In the genomic region with DNA sequence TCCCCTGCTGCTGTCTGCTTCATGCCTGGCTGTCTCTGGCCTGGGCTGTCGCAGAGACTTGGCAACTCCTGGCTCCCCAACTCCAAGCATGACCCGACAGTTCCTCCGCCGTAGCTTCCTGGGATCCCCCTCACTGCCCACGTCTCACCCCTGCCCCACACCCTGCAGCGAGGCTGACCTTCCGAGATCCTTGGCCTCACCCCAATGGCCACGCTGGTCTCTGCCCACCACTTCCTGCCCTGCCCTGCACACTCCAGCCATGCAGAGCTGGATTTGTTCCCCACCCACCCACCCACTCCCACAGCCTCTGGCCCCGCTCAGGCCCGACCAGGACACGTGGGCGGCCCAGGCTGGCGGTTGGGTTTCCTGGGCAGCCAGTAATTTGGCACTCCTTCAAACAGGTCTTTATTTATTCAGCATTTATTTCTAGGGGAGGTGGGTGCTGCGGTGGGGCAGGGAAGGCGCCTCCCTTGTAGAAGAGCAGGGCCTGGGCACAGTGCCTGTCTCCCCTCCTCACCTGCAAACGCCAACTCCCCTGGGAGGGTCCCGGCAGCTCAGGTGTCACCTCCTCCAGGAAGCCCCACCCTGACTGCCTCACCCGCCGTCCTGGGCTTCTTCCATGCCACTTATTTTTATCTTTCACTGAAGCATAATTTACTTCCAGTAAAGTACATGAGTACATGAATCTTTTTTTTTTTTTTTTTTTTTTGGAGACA, we compare ENCODE assay signal across 9 cellular contexts. TPM values are rescaled to one million over a fixed set of nuclear protein-coding genes. Genes with fewer than 3 reads are reported as not detected.
A peak's percentile ranks its signal among the peaks of the same experiment; 100 is the strongest.
DNase-seq lines count a peak whose midpoint lies in the region; ATAC-seq, FAIRE-seq and TF ChIP-seq lines count a peak whose summit lies in the region.
"Had no signal": no experiment of that assay in that cellular context is flagged by ENCODE, and none has a peak within 500 bp of the region (broad histone marks: within the 10 kb centered on the region; RNA-seq: fewer than 3 reads in every experiment).

No MANE protein-coding gene starts in this region.

- DNase-seq in A549 (ENCODE audit: low read depth in 1 of 2, low spot score in 1 of 2): no peak
- peak; percentile 79 for DNase-seq in M059J (ENCODE audit: low read depth)
- DNase-seq in astrocyte of the spinal cord (ENCODE audit: low read depth, low spot score): peak; percentile 43
- DNase-seq in lower lobe of right lung: peak; percentile 83
- no peak for DNase-seq in NOMO-1 treated with DMSO at 0.1 percent for 48 hours (lab: John Stamatoyannopoulos, UW; ENCODE audit: unreplicated experiment)
- DNase-seq in occipital lobe (lab: John Stamatoyannopoulos, UW): no peak
- DNase-seq in RKO (ENCODE audit: low spot score): no peak
- DNase-seq: activated CD4-positive, alpha-beta T cell treated with anti-CD3 and anti-CD28 coated beads, Interleukin-2, amount 10 ng/mL, durations not matched to agents 24 days and 14 days had no signal

- no peak for FAIRE-seq in A549 (lab: Jason Lieb, UNC)

- H3K4me3 ChIP-seq in A549: no peak overlapping the region
- no peak overlapping the region for H3K4me3 ChIP-seq in astrocyte of the spinal cord (ENCODE audit: low read depth, low read length)
- H3K4me3 ChIP-seq in lower lobe of right lung: peak overlapping the region; percentile 8

- H3K36me3 ChIP-seq in lower lobe of right lung: no peaks in the 10 kb centered on the region

- no peak for TF ChIP-seq POLR2A in A549 (IDR thresholded peaks at IDR 0.05; ENCODE audit: low read length)

- POLR2A ChIA-PET in A549 (lab: Yijun Ruan, JAX): no interaction called here

- H3K27me3 ChIP-seq in lower lobe of right lung (ENCODE audit: low read depth): no peaks in the 10 kb centered on the region

- no peaks in the 10 kb centered on the region for H3K9me3 ChIP-seq in A549
- H3K9me3 ChIP-seq in lower lobe of right lung: no peaks in the 10 kb centered on the region

- peak overlapping the region; percentile 81 for H3K4me2 ChIP-seq in A549

- peak overlapping the region; percentile 93 to 97 for H3K27ac ChIP-seq in A549
- peak overlapping the region; percentile 97 for H3K27ac ChIP-seq in lower lobe of right lung

- ATAC-seq in A549: no peak
- ATAC-seq in lower lobe of right lung: peak; percentile 36 to 45
- no peak for ATAC-seq in HG03457 (IDR thresholded peaks at IDR 0.05; ENCODE audit: unreplicated experiment)

- in situ Hi-C loops in astrocyte of the spinal cord (cut with HindIII; ENCODE audit: low sequenced_read_pairs): no loop called here

- intact Hi-C loops in lower lobe of right lung (cut with DNase I): no loop called here

- peaks cover 97% of the 10 kb centered on the region for H3K4me1 ChIP-seq in A549
- H3K4me1 ChIP-seq in lower lobe of right lung: peaks cover 77% of the 10 kb centered on the region

- TF ChIP-seq RAD21 in A549 (conservative IDR thresholded peaks at IDR 0.05 in 1 of 2, IDR thresholded peaks at IDR 0.05 in 1 of 2): no peak

- CTCF ChIA-PET in A549 (lab: Yijun Ruan, JAX): interaction anchor here (0.6 to 1.4 kb wide), 6 partner anchors 9 to 1515 kb away, joined by 3 to 6 read pairs (median 4); a partner anchor contains a TSS

- no peak for TF ChIP-seq CTCF in A549 (IDR thresholded peaks at IDR 0.05)
- no peak for TF ChIP-seq CTCF in astrocyte of the spinal cord (IDR thresholded peaks at IDR 0.05; ENCODE audit: low read depth, low read length)
- TF ChIP-seq CTCF in lower lobe of right lung (IDR thresholded peaks at IDR 0.05): no peak

- WGBS in A549 (ENCODE audit: missing lambda C conversion rate): 69% methylated on average over 15 of the region's 19 CpGs

- TF ChIP-seq EP300 in A549 (IDR thresholded peaks at IDR 0.05): peak in 1 of 2 experiments; percentile 59; a peak in 1 of 5 replicates

TF ChIP-seq in A549, 52 proteins besides CTCF, POLR2A, EP300 and RAD21:
- TF ChIP-seq POLR2AphosphoS2 (conservative IDR thresholded peaks at IDR 0.05; ENCODE audit: low read length): no peak
- TF ChIP-seq ZFP36 (IDR thresholded peaks at IDR 0.05; ENCODE audit: borderline replicate concordance, partially characterized antibody): peak; percentile 72
- TF ChIP-seq FOSB (CRISPR knock-in tag; IDR thresholded peaks at IDR 0.05): no peak
- TF ChIP-seq MYC (IDR thresholded peaks at IDR 0.05; ENCODE audit: borderline replicate concordance, low read length): no peak
- 0 out of 2 replicates have a peak, but pooled peaks have one; percentile 13 for TF ChIP-seq HOXB13 (CRISPR knock-in tag; IDR thresholded peaks at IDR 0.05; ENCODE audit: low read depth)
- no peak for TF ChIP-seq MAZ (IDR thresholded peaks at IDR 0.05; ENCODE audit: borderline replicate concordance, low read depth, low read length)
- TF ChIP-seq ESRRA (IDR thresholded peaks at IDR 0.05; ENCODE audit: borderline replicate concordance, low read length): no peak
- no peak for TF ChIP-seq ZNF302 (CRISPR knock-in tag; IDR thresholded peaks at IDR 0.05)
- no peak for TF ChIP-seq HOXA7 (CRISPR knock-in tag; IDR thresholded peaks at IDR 0.05)

RNA-seq across cellular contexts. Expression of a gene that starts 25.5 kb away (rescaled TPM):
- polyA plus RNA-seq in A549 (2011; rRNA removed): 20.5 and 23.2 TPM in 2 replicates
- polyA plus RNA-seq in A549 (2012; cell fraction: cytosol; rRNA removed): 19.0 and 21.6 TPM in 2 replicates
- 21.1 and 26.9 TPM in 2 replicates for polyA plus RNA-seq in A549 (2012; cell fraction: nucleus; rRNA removed)
- 19.9 to 21.7 TPM (median 21.5 TPM) in 3 replicates for polyA plus RNA-seq in A549 (2017; fragmentation: RNase III; extraction: RNeasy Plus Mini Kit Qiagen cat#74134 plus additional on column Dnase treatment)
- 16.4 and 25.3 TPM in 2 replicates for polyA minus RNA-seq in A549 (2011; rRNA and poly(A)+ RNA removed)
- total RNA-seq in M059J (2014; rRNA removed; shearing (Covaris generic)): 7.3 and 16.9 TPM in 2 replicates
- 16.3 TPM for total RNA-seq in lower lobe of right lung
- 16.1 TPM for total RNA-seq in occipital lobe

Comparison
In these comparisons a context has a peak if more than half of its experiments do, and no peak if none do; other contexts are left out.
1. ATAC-seq: peak in lower lobe of right lung (2 of 2); none in A549 (0 of 2) and HG03457 (single experiment).
2. DNase-seq: peak in M059J (single experiment), astrocyte of the spinal cord (single experiment) and lower lobe of right lung (single experiment); none in A549 (0 of 2), NOMO-1 treated with DMSO at 0.1 percent for 48 hours (single experiment), occipital lobe (single experiment) and RKO (single experiment).